ENCODE assay signal across 25 cellular contexts in genomic region chr9:89853931-89854330, GRCh38.
A peak's percentile ranks its signal among the peaks of the same experiment; 100 is the strongest.
DNase-seq lines count a peak whose midpoint lies in the region; ATAC-seq and TF ChIP-seq lines count a peak whose summit lies in the region.
"Had no signal": no experiment of that assay in that cellular context is flagged by ENCODE, and none has a peak within 500 bp of the region (broad histone marks: within the 10 kb centered on the region; RNA-seq: fewer than 3 reads in every experiment).

No MANE protein-coding gene starts in this region.

- intact Hi-C loops in colonic mucosa (cut with DNase I) (no loop called here), sciatic nerve (cut with DNase I) (no loop called here)

- H3K27me3 Mint-ChIP-seq in activated T-cell treated with anti-CD3 and anti-CD28 coated beads, Interleukin-2, amount 50 U/mL, for 24 hours: peaks cover under 1% of the 10 kb centered on the region
- H3K27me3 Mint-ChIP-seq: CD4-positive, alpha-beta T cell had no signal

- H3K4me3 Mint-ChIP-seq in activated T-cell treated with anti-CD3 and anti-CD28 coated beads, Interleukin-2, amount 50 U/mL, for 24 hours: no peak overlapping the region
- H3K4me3 Mint-ChIP-seq: CD4-positive, alpha-beta T cell; GM23338; HFFc6 had no signal

- no peaks in the 10 kb centered on the region for H3K4me1 ChIP-seq in colonic mucosa
- H3K4me1 ChIP-seq: A549, HAP-1 had no signal

- no peaks in the 10 kb centered on the region for H3K4me1 Mint-ChIP-seq in activated T-cell treated with anti-CD3 and anti-CD28 coated beads, Interleukin-2, amount 50 U/mL, for 24 hours (ENCODE audit: low read depth)

- no peaks in the 10 kb centered on the region for H3K36me3 Mint-ChIP-seq in activated T-cell treated with anti-CD3 and anti-CD28 coated beads, Interleukin-2, amount 50 U/mL, for 24 hours (ENCODE audit: low read depth)

- H3K36me3 ChIP-seq in colonic mucosa: no peaks in the 10 kb centered on the region
- H3K36me3 ChIP-seq: BLaER1 treated with 17β-estradiol and CSF1 and Interleukin-3, amounts not matched to agents 10 nM and 100 nM; HAP-1; MG63 had no signal

- DNase-seq in activated T-cell treated with anti-CD3 and anti-CD28 coated beads, Interleukin-2, amount 50 U/mL, for 24 hours: peak; percentile 3
- DNase-seq in activated T-cell treated with anti-CD3 and anti-CD28 coated beads, Interleukin-2, amount 50 U/mL, for 1 hour: no peak
- DNase-seq in colonic mucosa (peak; percentile 7), left lobe of liver (ENCODE audit: low spot score) (peak; percentile 27), sciatic nerve (ENCODE audit: low spot score) (peak; percentile 19), inferior parietal cortex (ENCODE audit: extremely low spot score) (no peak), GM03348 (ENCODE audit: low spot score) (no peak)
- DNase-seq: AML-193; CD4-positive, alpha-beta T cell; HFFc6; KBM-7; MG63; NCI-H1105 treated with DMSO at 0.1 percent for 48 hours; NCI-H146; NCI-H1930; NCI-H446 treated with DMSO at 0.1 percent for 48 hours; NCI-H526; SHP77 treated with DMSO at 0.1 percent for 48 hours had no signal

- H3K27ac ChIP-seq in colonic mucosa: no peak overlapping the region
- H3K27ac ChIP-seq: A549; BLaER1 treated with 17β-estradiol and CSF1 and Interleukin-3, amounts not matched to agents 10 nM and 100 nM; RWPE1 had no signal

- no peak overlapping the region for H3K4me3 ChIP-seq in colonic mucosa
- H3K4me3 ChIP-seq: A549; BLaER1 treated with 17β-estradiol and CSF1 and Interleukin-3, amounts not matched to agents 10 nM and 100 nM; GM23338; HAP-1; MG63 had no signal

- TF ChIP-seq CTCF in colonic mucosa (IDR thresholded peaks at IDR 0.05): no peak

- no peaks in the 10 kb centered on the region for H3K9me3 ChIP-seq in colonic mucosa
- H3K9me3 ChIP-seq: A549, HAP-1, MG63 had no signal

- no peak overlapping the region for H3K27ac Mint-ChIP-seq in activated T-cell treated with anti-CD3 and anti-CD28 coated beads, Interleukin-2, amount 50 U/mL, for 24 hours
- H3K27ac Mint-ChIP-seq: CD4-positive, alpha-beta T cell; GM23338; HFFc6 had no signal

- H3K9ac ChIP-seq in colonic mucosa (ENCODE audit: low read depth in 2 of 2, low read length in 2 of 2): no peak overlapping the region
- H3K9ac ChIP-seq: BLaER1 treated with 17β-estradiol and CSF1 and Interleukin-3, amounts not matched to agents 10 nM and 100 nM had no signal

- no peak for ATAC-seq in left lobe of liver
- no peak for ATAC-seq in sciatic nerve
- ATAC-seq in HG02884 (IDR thresholded peaks at IDR 0.05; ENCODE audit: unreplicated experiment): no peak
- ATAC-seq: A549, GM23338, Panc1 had no signal

- no peaks in the 10 kb centered on the region for H3K9me3 Mint-ChIP-seq in activated T-cell treated with anti-CD3 and anti-CD28 coated beads, Interleukin-2, amount 50 U/mL, for 24 hours
- H3K9me3 Mint-ChIP-seq: CD4-positive, alpha-beta T cell had no signal

- H3K27me3 ChIP-seq in colonic mucosa: no peaks in the 10 kb centered on the region
- H3K27me3 ChIP-seq: BLaER1 treated with 17β-estradiol and CSF1 and Interleukin-3, amounts not matched to agents 10 nM and 100 nM; MG63 had no signal

Comparison
In these comparisons a context has a peak if more than half of its experiments do, and no peak if none do; other contexts are left out.
1. DNase-seq: peak in activated T-cell treated with anti-CD3 and anti-CD28 coated beads, Interleukin-2, amount 50 U/mL, for 24 hours (single experiment), colonic mucosa (single experiment), left lobe of liver (single experiment) and sciatic nerve (single experiment); none in activated T-cell treated with anti-CD3 and anti-CD28 coated beads, Interleukin-2, amount 50 U/mL, for 1 hour (single experiment), inferior parietal cortex (single experiment) and GM03348 (single experiment).